7 cellular contexts compared by ENCODE assay signal in genomic region chr4:147683172-147683571, GRCh38. TPM values are rescaled to one million over a fixed set of nuclear protein-coding genes. Genes with fewer than 3 reads are reported as not detected.
DNase-seq lines count a peak whose midpoint lies in the region; ATAC-seq and TF ChIP-seq lines count a peak whose summit lies in the region.

No MANE protein-coding gene starts in this region.

- H3K27ac Mint-ChIP-seq in activated T-cell treated with anti-CD3 and anti-CD28 coated beads, Interleukin-2, amount 50 U/mL, for 72 hours = peak overlapping the region; percentile 89

- H3K4me3 Mint-ChIP-seq in activated T-cell treated with anti-CD3 and anti-CD28 coated beads, Interleukin-2, amount 50 U/mL, for 72 hours = peak overlapping the region; percentile 88 to 93

- ATAC-seq in activated T-cell treated with anti-CD3 and anti-CD28 coated beads, Interleukin-2, amount 50 U/mL, for 72 hours (replicated peaks in 1 of 2) = no peak
- no peak for ATAC-seq in HG03442 (IDR thresholded peaks at IDR 0.05; ENCODE audit: unreplicated experiment)

- H3K27me3 Mint-ChIP-seq in activated T-cell treated with anti-CD3 and anti-CD28 coated beads, Interleukin-2, amount 50 U/mL, for 72 hours (ENCODE audit: low read depth) = peaks cover 15% of the 10 kb centered on the region

- H3K4me1 Mint-ChIP-seq in activated T-cell treated with anti-CD3 and anti-CD28 coated beads, Interleukin-2, amount 50 U/mL, for 72 hours (ENCODE audit: low read depth) = peaks cover 22% of the 10 kb centered on the region

- no peak for TF ChIP-seq CTCF in GM06990 (IDR thresholded peaks at IDR 0.05; ENCODE audit: insufficient read depth, low read length, poor library complexity, severe bottlenecking)
- TF ChIP-seq CTCF in neutrophil (IDR thresholded peaks at IDR 0.05) = no peak

- peak overlapping the region; percentile 96 for H3K4me3 ChIP-seq in GM06990 (replicated peaks; ENCODE audit: low read depth, low read length)
- H3K4me3 ChIP-seq in neutrophil (ENCODE audit: low read depth in 1 of 2, low read length in 1 of 2) = peak overlapping the region; percentile 81 to 95

- H3K27me3 ChIP-seq in GM06990 (replicated peaks; ENCODE audit: control insufficient read depth, insufficient read depth, low read length) (no peaks in the 10 kb centered on the region), neutrophil (no peaks in the 10 kb centered on the region)

- H3K27ac ChIP-seq in neutrophil = peak overlapping the region; percentile 91

- no peaks in the 10 kb centered on the region for H3K9me3 Mint-ChIP-seq in activated T-cell treated with anti-CD3 and anti-CD28 coated beads, Interleukin-2, amount 50 U/mL, for 72 hours

- peaks cover 16 to 19% of the 10 kb centered on the region in 2 experiments for H3K4me1 ChIP-seq in neutrophil (ENCODE audit: control insufficient read depth in 1 of 2, insufficient read depth in 1 of 2, low read depth in 1 of 2, low read length in 1 of 2)

- no peaks in the 10 kb centered on the region for H3K9me3 ChIP-seq in neutrophil

- peaks cover 4 to 5% of the 10 kb centered on the region in 2 donors for H3K36me3 Mint-ChIP-seq in activated T-cell treated with anti-CD3 and anti-CD28 coated beads, Interleukin-2, amount 50 U/mL, for 72 hours (ENCODE audit: insufficient read depth in 2 of 2)

- H3K36me3 ChIP-seq in GM06990 (ENCODE audit: control insufficient read depth, insufficient read depth, low read length) (peaks cover 6% of the 10 kb centered on the region), neutrophil (peaks cover 12% of the 10 kb centered on the region)

- DNase-seq in GM06990 (ENCODE audit: extremely low read depth, insufficient read length) (no peak), LoVo (ENCODE audit: low spot score) (peak; percentile 3), germinal center (ENCODE audit: low spot score) (peak; percentile 13), activated gamma-delta T cell treated with Interleukin-2 at 50 U/mL for 16 hours (no peak)
- DNase-seq in activated T-cell treated with anti-CD3 and anti-CD28 coated beads, Interleukin-2, amount 50 U/mL, for 72 hours = peak; percentile 11 to 23

RNA-seq across cellular contexts. Expression of gene PRMT9, which starts 0.8 kb away (rescaled TPM):
- total RNA-seq in activated T-cell treated with anti-CD3 and anti-CD28 coated beads, Interleukin-2, amount 50 U/mL, for 72 hours = 1 to 10 TPM; 8.9 to 9.0 TPM

RNA-seq across cellular contexts. Expression of gene ARHGAP10, which starts 48.7 kb away (rescaled TPM):
- 10 to 100 TPM in 1 of 2 donors, 1 to 10 TPM in 1; 9.3 to 12.4 TPM for total RNA-seq in activated T-cell treated with anti-CD3 and anti-CD28 coated beads, Interleukin-2, amount 50 U/mL, for 72 hours

Comparison
In these comparisons a context has a peak if more than half of its experiments do, and no peak if none do; other contexts are left out.
1. DNase-seq: peak in LoVo (single experiment), activated T-cell treated with anti-CD3 and anti-CD28 coated beads, Interleukin-2, amount 50 U/mL, for 72 hours (2 of 2) and germinal center (single experiment); none in GM06990 (single experiment) and activated gamma-delta T cell treated with Interleukin-2 at 50 U/mL for 16 hours (single experiment).